In genomic region chr5:113153512-113154097, GRCh38 we compare ENCODE assay signal across 17 cellular contexts.
"Had no signal": no experiment of that assay in that cellular context is flagged by ENCODE, and none has a peak within 500 bp of the region (broad histone marks: within the 10 kb centered on the region; RNA-seq: fewer than 3 reads in every experiment).

No MANE protein-coding gene starts in this region.

- H3K36me3 ChIP-seq: ascending aorta, breast epithelium, lower lobe of right lung, spleen, suprapubic skin had no signal

- H3K27me3 ChIP-seq: ascending aorta, breast epithelium, spleen, suprapubic skin had no signal

- H3K27ac ChIP-seq: ascending aorta, breast epithelium, lower lobe of right lung, spleen, suprapubic skin had no signal

- H3K4me3 ChIP-seq: ascending aorta, breast epithelium, lower lobe of right lung, spleen, suprapubic skin had no signal

- DNase-seq: activated B cell treated with CpG ODN at 0.5 μM for 24 hours; activated CD4-positive, alpha-beta T cell treated with anti-CD3 and anti-CD28 coated beads, Interleukin-2, amount 10 ng/mL, durations not matched to agents 24 days and 14 days; activated CD8-positive, alpha-beta memory T cell treated with anti-CD3 and anti-CD28 coated beads, Interleukin-2, amount 50 U/mL, for 4 hours; activated CD8-positive, alpha-beta T cell treated with anti-CD3 and anti-CD28 coated beads, Interleukin-2, amount 10 ng/mL, durations not matched to agents 7 days and 5 days; activated effector memory CD4-positive, alpha-beta T cell treated with anti-CD3 and anti-CD28 coated beads, Interleukin-2, amount 50 U/mL, for 16 hours; activated T-cell treated with anti-CD3 and anti-CD28 coated beads, Interleukin-2, amount 50 U/mL, for 48 hours; dermis blood vessel endothelial cell; effector memory CD8-positive, alpha-beta T cell; head of caudate nucleus; lower lobe of right lung; spleen; T-helper 17 cell had no signal

- H3K4me1 ChIP-seq: ascending aorta, breast epithelium, lower lobe of right lung had no signal

- H3K9me3 ChIP-seq: ascending aorta, breast epithelium, lower lobe of right lung, spleen, suprapubic skin had no signal

- ATAC-seq: activated CD8-positive, alpha-beta T cell treated with anti-CD3 and anti-CD28 coated beads, Interleukin-2, amount 10 ng/mL, durations not matched to agents 7 days and 5 days; activated naive CD4-positive, alpha-beta T cell treated with anti-CD3 and anti-CD28 coated beads, Interleukin-2, amount 50 U/mL, for 72 hours; effector memory CD8-positive, alpha-beta T cell; lower lobe of right lung; sciatic nerve; T-helper 17 cell had no signal
